26 cellular contexts compared by ENCODE assay signal in genomic region chr4:101242441-101242840, GRCh38.
"Had no signal": no experiment of that assay in that cellular context is flagged by ENCODE, and none has a peak within 500 bp of the region (broad histone marks: within the 10 kb centered on the region; RNA-seq: fewer than 3 reads in every experiment).

No MANE protein-coding gene starts in this region.

- H3K27me3 ChIP-seq: ovary, suprapubic skin, tibial artery, uterus had no signal

- H3K4me3 Mint-ChIP-seq: memory B cell; naive thymus-derived CD4-positive, alpha-beta T cell; natural killer cell treated with Interleukin-12 subunit alpha and Interleukin-12 subunit beta and Interleukin-15 and Interleukin-18, amount 100 ng/mL, for 72 hours; stimulated activated naive CD8-positive, alpha-beta T cell treated with anti-CD3 and anti-CD28 coated beads, Interleukin-15, Interleukin-2, amounts not matched to agents 100 ng/mL and 50 ng/mL, for 24 hours; type B pancreatic cell had no signal

- DNase-seq: hippocampal formation; kidney glomerular epithelial cell; left ventricle myocardium inferior; midbrain; mucosa of descending colon; naive thymus-derived CD4-positive, alpha-beta T cell; ovary; retina; right cardiac atrium; stimulated activated CD4-positive, alpha-beta T cell treated with anti-CD3 and anti-CD28 coated beads, Interleukin-12 subunit alpha, Interleukin-12 subunit beta, amount 100 ng/mL, for 4 hours; stimulated activated CD4-positive, alpha-beta T cell treated with anti-CD3 and anti-CD28 coated beads, Interleukin-15, amount 100 ng/mL, for 24 hours; stimulated activated CD4-positive, alpha-beta T cell treated with anti-CD3 and anti-CD28 coated beads, Interleukin-2, amount 100 ng/mL, for 24 hours; stimulated activated CD4-positive, alpha-beta T cell treated with anti-CD3 and anti-CD28 coated beads, Interleukin-4, amount 100 ng/mL, for 1 hour; stimulated activated naive CD4-positive, alpha-beta T cell; tibial artery; uterus had no signal

- H3K9me3 ChIP-seq: left ventricle myocardium inferior, mucosa of descending colon, ovary, suprapubic skin, thoracic aorta, tibial artery, uterus had no signal

- H3K36me3 Mint-ChIP-seq: natural killer cell treated with Interleukin-12 subunit alpha and Interleukin-12 subunit beta and Interleukin-15 and Interleukin-18, amount 100 ng/mL, for 72 hours; type B pancreatic cell had no signal

- H3K27ac Mint-ChIP-seq: memory B cell; natural killer cell treated with Interleukin-12 subunit alpha and Interleukin-12 subunit beta and Interleukin-15 and Interleukin-18, amount 100 ng/mL, for 72 hours; progenitor cell of endocrine pancreas; stimulated activated naive CD8-positive, alpha-beta T cell treated with anti-CD3 and anti-CD28 coated beads, Interleukin-15, Interleukin-2, amounts not matched to agents 100 ng/mL and 50 ng/mL, for 24 hours; type B pancreatic cell had no signal

- H3K4me1 ChIP-seq: uterus had no signal

- H3K36me3 ChIP-seq: left ventricle myocardium inferior, ovary, suprapubic skin, thoracic aorta, tibial artery, uterus had no signal

- H3K4me3 ChIP-seq: left ventricle myocardium inferior, lung, mucosa of descending colon, ovary, skin epidermis, suprapubic skin, thoracic aorta, tibial artery, uterus had no signal

- H3K27ac ChIP-seq: left ventricle myocardium inferior, ovary, skin epidermis, suprapubic skin, thoracic aorta, tibial artery, uterus had no signal

- H3K9me3 Mint-ChIP-seq: memory B cell; naive thymus-derived CD4-positive, alpha-beta T cell; natural killer cell treated with Interleukin-12 subunit alpha and Interleukin-12 subunit beta and Interleukin-15 and Interleukin-18, amount 100 ng/mL, for 72 hours; stimulated activated naive CD8-positive, alpha-beta T cell treated with anti-CD3 and anti-CD28 coated beads, Interleukin-15, Interleukin-2, amounts not matched to agents 100 ng/mL and 50 ng/mL, for 24 hours; type B pancreatic cell had no signal

- H3K27me3 Mint-ChIP-seq: memory B cell; natural killer cell treated with Interleukin-12 subunit alpha and Interleukin-12 subunit beta and Interleukin-15 and Interleukin-18, amount 100 ng/mL, for 72 hours; progenitor cell of endocrine pancreas; stimulated activated naive CD8-positive, alpha-beta T cell treated with anti-CD3 and anti-CD28 coated beads, Interleukin-15, Interleukin-2, amounts not matched to agents 100 ng/mL and 50 ng/mL, for 24 hours; type B pancreatic cell had no signal

- ATAC-seq: mucosa of descending colon; naive thymus-derived CD4-positive, alpha-beta T cell; natural killer cell treated with Interleukin-12 subunit alpha and Interleukin-12 subunit beta and Interleukin-15 and Interleukin-18, amount 100 ng/mL, for 72 hours; right cardiac atrium; sciatic nerve had no signal
